Comparison of ENCODE assay signal across 25 cellular contexts in the genomic region with DNA sequence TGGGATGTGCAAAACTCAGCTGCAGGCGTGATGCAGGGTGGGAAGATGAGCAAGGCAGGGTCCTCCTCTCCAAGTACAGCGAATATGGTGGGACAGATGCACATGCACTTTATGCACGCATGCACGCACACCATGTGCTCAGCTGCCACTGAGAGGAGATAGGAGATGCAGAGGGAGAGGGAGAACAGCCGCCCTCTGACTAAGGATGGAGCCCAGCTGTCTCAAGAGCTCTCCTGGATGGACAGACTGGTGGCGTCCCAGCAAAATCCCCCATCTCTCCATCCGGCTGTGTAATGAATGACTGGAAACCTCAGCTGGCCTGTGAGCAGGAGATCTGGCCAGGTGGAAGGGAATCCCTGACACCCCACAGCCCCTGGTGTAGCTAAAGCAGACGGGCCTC. TPM values are rescaled to one million over a fixed set of nuclear protein-coding genes. Genes with fewer than 3 reads are reported as not detected.
A peak's percentile ranks its signal among the peaks of the same experiment; 100 is the strongest.
DNase-seq lines count a peak whose midpoint lies in the region; ATAC-seq and TF ChIP-seq lines count a peak whose summit lies in the region.
"Had no signal": no experiment of that assay in that cellular context is flagged by ENCODE, and none has a peak within 500 bp of the region (broad histone marks: within the 10 kb centered on the region; RNA-seq: fewer than 3 reads in every experiment).

No MANE protein-coding gene starts in this region.

- H3K4me3 ChIP-seq in SJCRH30 (no peak overlapping the region), neural progenitor cell (no peak overlapping the region)
- H3K4me3 ChIP-seq: BLaER1, GM12878 had no signal

- H3K27ac Mint-ChIP-seq in neural progenitor cell = peak overlapping the region; percentile 98
- H3K27ac Mint-ChIP-seq: CD4-positive, alpha-beta T cell; HFFc6; IgD-negative memory B cell had no signal

- DNase-seq in DMS 273 (lab: John Stamatoyannopoulos, UW; ENCODE audit: unreplicated experiment) = peak; percentile 31
- DNase-seq in DMS 273 treated with DMSO at 0.1 percent for 48 hours (lab: John Stamatoyannopoulos, UW) = no peak
- DNase-seq in SJCRH30 = peak; percentile 54 to 59
- DNase-seq in neural progenitor cell (ENCODE audit: low spot score) = no peak
- DNase-seq in putamen (ENCODE audit: low spot score) = no peak
- no peak for DNase-seq in HCEC 1CT
- no peak for DNase-seq in activated gamma-delta T cell treated with Interleukin-2 at 50 U/mL for 16 hours
- DNase-seq: ACHN; CD4-positive, alpha-beta T cell; COR-L47; DND-41; H7; HFFc6; NCI-H1105; NCI-H146; NCI-H2081; NCI-H510A treated with DMSO at 0.1 percent for 48 hours; NCI-H82; OCI-M1 had no signal

- peak overlapping the region; percentile 67 for H3K4me3 Mint-ChIP-seq in neural progenitor cell
- H3K4me3 Mint-ChIP-seq: CD4-positive, alpha-beta T cell; HFFc6; IgD-negative memory B cell had no signal

- H3K27me3 Mint-ChIP-seq in neural progenitor cell (ENCODE audit: insufficient read depth, low read depth) = peaks cover 12% of the 10 kb centered on the region
- H3K27me3 Mint-ChIP-seq: IgD-negative memory B cell had no signal

- no peaks in the 10 kb centered on the region for H3K4me1 ChIP-seq in SJCRH30
- H3K4me1 ChIP-seq in neural progenitor cell = peaks cover 17% of the 10 kb centered on the region
- H3K4me1 ChIP-seq: BLaER1 had no signal

- peaks cover 12% of the 10 kb centered on the region for H3K9me3 Mint-ChIP-seq in neural progenitor cell
- H3K9me3 Mint-ChIP-seq: CD4-positive, alpha-beta T cell; HFFc6 had no signal

- H3K36me3 Mint-ChIP-seq in neural progenitor cell = peaks cover 3% of the 10 kb centered on the region

- H3K9me3 ChIP-seq in SJCRH30 (replicated peaks) = no peaks in the 10 kb centered on the region
- no peaks in the 10 kb centered on the region for H3K9me3 ChIP-seq in neural progenitor cell (ENCODE audit: low read depth)

- no peaks in the 10 kb centered on the region for H3K36me3 ChIP-seq in SJCRH30
- no peaks in the 10 kb centered on the region for H3K36me3 ChIP-seq in neural progenitor cell
- H3K36me3 ChIP-seq: BLaER1 had no signal

- ATAC-seq in HG03460 (IDR thresholded peaks at IDR 0.05; ENCODE audit: unreplicated experiment) = no peak
- ATAC-seq: GM12878, Right ventricle myocardium inferior had no signal

- H3K27me3 ChIP-seq in SJCRH30 = no peaks in the 10 kb centered on the region
- H3K27me3 ChIP-seq in neural progenitor cell = no peaks in the 10 kb centered on the region
- H3K27me3 ChIP-seq: BLaER1 had no signal

- H4K20me1 ChIP-seq in neural progenitor cell (ENCODE audit: low read depth) = peaks cover 5% of the 10 kb centered on the region
- H4K20me1 ChIP-seq: BLaER1 had no signal

- TF ChIP-seq CTCF in neural progenitor cell (IDR thresholded peaks at IDR 0.05) = no peak

- peaks cover 15% of the 10 kb centered on the region for H3F3A ChIP-seq in neural progenitor cell (ENCODE audit: low read depth)

- no peak overlapping the region for H3K9ac ChIP-seq in neural progenitor cell
- H3K9ac ChIP-seq: BLaER1 had no signal

- no peak overlapping the region for H3K27ac ChIP-seq in SJCRH30
- no peak overlapping the region for H3K27ac ChIP-seq in neural progenitor cell
- H3K27ac ChIP-seq: 22Rv1, BLaER1 had no signal

- no peaks in the 10 kb centered on the region for H3K79me2 ChIP-seq in neural progenitor cell (ENCODE audit: low read depth)

- H3K4me2 ChIP-seq in neural progenitor cell = peak overlapping the region; percentile 30
- H3K4me2 ChIP-seq: BLaER1 had no signal

- peaks cover 41% of the 10 kb centered on the region for H3K4me1 Mint-ChIP-seq in neural progenitor cell
- H3K4me1 Mint-ChIP-seq: IgD-negative memory B cell had no signal

- H2AFZ ChIP-seq in neural progenitor cell (replicated peaks) = no peak overlapping the region

RNA-seq across cellular contexts. Expression of a gene that starts 24.3 kb away (rescaled TPM):
- total RNA-seq in SJCRH30 (2014; rRNA removed; shearing (Covaris generic)) = 2.0 and 2.3 TPM in 2 replicates
- total RNA-seq in neural progenitor cell (ENCODE audit: low replicate concordance) = not detected in 2 replicates
- total RNA-seq: CD4-positive, alpha-beta T cell; Right ventricle myocardium inferior had no signal

RNA-seq across cellular contexts. Expression of a gene that starts 27.1 kb away (rescaled TPM):
- 0.03 TPM in 1 of 2 replicates, not detected in the other for total RNA-seq in SJCRH30 (2014; rRNA removed; shearing (Covaris generic))
- total RNA-seq in neural progenitor cell (ENCODE audit: low replicate concordance) = 0.37 TPM in 2 replicates
- total RNA-seq: CD4-positive, alpha-beta T cell; GM12878 had no signal

Comparison
In these comparisons a context has a peak if more than half of its experiments do, and no peak if none do; other contexts are left out.
1. DNase-seq: peak in DMS 273 (single experiment) and SJCRH30 (2 of 2); none in DMS 273 treated with DMSO at 0.1 percent for 48 hours (single experiment), neural progenitor cell (single experiment), putamen (single experiment), HCEC 1CT (single experiment) and activated gamma-delta T cell treated with Interleukin-2 at 50 U/mL for 16 hours (single experiment).